23 cellular contexts compared by ENCODE assay signal in genomic region chr9:5073701-5074100, GRCh38.
DNase-seq lines count a peak whose midpoint lies in the region; ATAC-seq, FAIRE-seq and TF ChIP-seq lines count a peak whose summit lies in the region.
"Had no signal": no experiment of that assay in that cellular context is flagged by ENCODE, and none has a peak within 500 bp of the region (broad histone marks: within the 10 kb centered on the region; RNA-seq: fewer than 3 reads in every experiment).

No MANE protein-coding gene starts in this region.

- no peaks in the 10 kb centered on the region for H3K36me3 ChIP-seq in MM.1S (replicated peaks; ENCODE audit: insufficient read depth, low read length)

- H3K79me2 ChIP-seq in MM.1S (ENCODE audit: low read length), result no peaks in the 10 kb centered on the region

- no peak for DNase-seq in GM10266 (ENCODE audit: extremely low spot score)
- DNase-seq in MM.1S, result peak; percentile 53
- DNase-seq in NK-92 treated with Interleukin-12 subunit alpha and Interleukin-12 subunit beta, amount 100 ng/mL, for 24 hours (lab: John Stamatoyannopoulos, UW), result no peak
- no peak for DNase-seq in lower leg skin (ENCODE audit: low spot score in 2 of 2)
- DNase-seq in UCSD-AML1 (lab: John Stamatoyannopoulos, UW; ENCODE audit: unreplicated experiment), result no peak
- DNase-seq in stimulated activated naive CD4-positive, alpha-beta T cell treated with Interleukin-2 at 50 U/mL for 16 hours (lab: John Stamatoyannopoulos, UW), result no peak
- DNase-seq: activated CD4-positive, alpha-beta T cell treated with anti-CD3 and anti-CD28 coated beads, Interleukin-2, amount 50 U/mL, for 1 hour; activated CD8-positive, alpha-beta memory T cell treated with anti-CD3 and anti-CD28 coated beads, Interleukin-2, amount 50 U/mL, for 48 hours; activated gamma-delta T cell treated with Interleukin-2 at 50 U/mL for 16 hours; endodermal cell; KG1; mesenchymal stem cell; naive thymus-derived CD4-positive, alpha-beta T cell; NCI-H1105; NCI-H526 treated with DMSO at 0.1 percent for 48 hours; stimulated activated CD4-positive, alpha-beta T cell treated with anti-CD3 and anti-CD28 coated beads, Interleukin-4, amount 100 ng/mL, for 24 hours; SW 1271 had no signal

- 0 out of 2 replicates have a peak overlapping the region, but pooled peaks have one; percentile 6 for H3K4me2 ChIP-seq in MM.1S (ENCODE audit: low read depth, low read length)

- no peaks in the 10 kb centered on the region for H3F3A ChIP-seq in MM.1S (ENCODE audit: insufficient read depth, low read length)

- no peaks in the 10 kb centered on the region for H3K9me2 ChIP-seq in MM.1S (replicated peaks; ENCODE audit: insufficient read depth, low read length)

- peak; percentile 54 for ATAC-seq in GM19463 (IDR thresholded peaks at IDR 0.05; ENCODE audit: unreplicated experiment)
- ATAC-seq: HCT116; naive thymus-derived CD4-positive, alpha-beta T cell had no signal

- no peak overlapping the region for H3K9ac ChIP-seq in MM.1S (ENCODE audit: low read length)

- 64 to 70% methylated on average over 1 of the region's 1 CpG for WGBS in lower leg skin, 2 donors

- intact Hi-C loops in lower leg skin (cut with DNase I; ENCODE audit: low total_unique reads), result no loop called here

- H3K27me3 ChIP-seq in MM.1S (replicated peaks; ENCODE audit: insufficient read depth, low read length), result no peaks in the 10 kb centered on the region
- H3K27me3 ChIP-seq: suprapubic skin had no signal

- no peaks in the 10 kb centered on the region for H3K9me3 ChIP-seq in MM.1S (replicated peaks; ENCODE audit: insufficient read depth, low read length)
- H3K9me3 ChIP-seq: suprapubic skin had no signal

- no peak overlapping the region for H2AFZ ChIP-seq in MM.1S (ENCODE audit: low read length)

- H3K4me3 ChIP-seq in MM.1S (ENCODE audit: low read length) (no peak overlapping the region), lower leg skin (ENCODE audit: low read depth, poor library complexity, severe bottlenecking) (no peak overlapping the region)
- H3K4me3 ChIP-seq: suprapubic skin had no signal

- TF ChIP-seq CTCF in GM10266 (IDR thresholded peaks at IDR 0.05; ENCODE audit: control insufficient read depth, insufficient read depth, low read depth, missing control alignments) (peak; percentile 26), MM.1S (IDR thresholded peaks at IDR 0.05; ENCODE audit: low read length) (peak; percentile 42), lower leg skin (IDR thresholded peaks at IDR 0.05) (no peak)

- no peak for TF ChIP-seq POLR2A in lower leg skin (IDR thresholded peaks at IDR 0.05)

- H3K27ac ChIP-seq in MM.1S (ENCODE audit: low read length), result no peak overlapping the region
- H3K27ac ChIP-seq: suprapubic skin had no signal

- H4K20me1 ChIP-seq in MM.1S (ENCODE audit: insufficient read depth, low read length), result no peaks in the 10 kb centered on the region

- peaks cover 17% of the 10 kb centered on the region for H3K4me1 ChIP-seq in MM.1S (ENCODE audit: low read length)
- H3K4me1 ChIP-seq: suprapubic skin had no signal

- FAIRE-seq in colon (lab: Jason Lieb, UNC), result peak; percentile 21
- FAIRE-seq: astrocyte, G401.6 had no signal

Comparison
In these comparisons a context has a peak if more than half of its experiments do, and no peak if none do; other contexts are left out.
1. CTCF ChIP-seq: peak in GM10266 (single experiment) and MM.1S (single experiment); none in lower leg skin (0 of 3).